In genomic region chr1:222167111-222167510, GRCh38 we compare ENCODE assay signal across 7 cellular contexts.
DNase-seq lines count a peak whose midpoint lies in the region; ATAC-seq, FAIRE-seq and TF ChIP-seq lines count a peak whose summit lies in the region.

No MANE protein-coding gene starts in this region.

- no peaks in the 10 kb centered on the region for H3K36me3 ChIP-seq in KMS-11 (ENCODE audit: insufficient read depth)
- no peaks in the 10 kb centered on the region for H3K36me3 ChIP-seq in thyroid gland

- no peaks in the 10 kb centered on the region for H3K79me2 ChIP-seq in KMS-11 (ENCODE audit: insufficient read depth, low read depth)

- ATAC-seq in GM18519 (IDR thresholded peaks at IDR 0.05; ENCODE audit: low FRiP score, unreplicated experiment) = no peak

- no peaks in the 10 kb centered on the region for H3K4me1 Mint-ChIP-seq in activated naive CD8-positive, alpha-beta T cell treated with anti-CD3 and anti-CD28 coated beads for 36 hours

- TF ChIP-seq POLR2A in thyroid gland (IDR thresholded peaks at IDR 0.05) = no peak

- H3K4me3 ChIP-seq in KMS-11 (IDR thresholded peaks at IDR 0.05; ENCODE audit: insufficient read depth, low read depth, low read length) = no peak overlapping the region
- no peak overlapping the region for H3K4me3 ChIP-seq in thyroid gland (replicated peaks in 1 of 3)

- H3K27me3 Mint-ChIP-seq in activated naive CD8-positive, alpha-beta T cell treated with anti-CD3 and anti-CD28 coated beads for 36 hours = no peaks in the 10 kb centered on the region

- H3K9me3 ChIP-seq in thyroid gland = no peaks in the 10 kb centered on the region

- H3K4me1 ChIP-seq in KMS-11 (ENCODE audit: low read depth, poor library complexity, severe bottlenecking) (no peaks in the 10 kb centered on the region), thyroid gland (peaks cover 4 to 9% of the 10 kb centered on the region in 2 donors)

- no peak overlapping the region for H2AFZ ChIP-seq in KMS-11 (ENCODE audit: low read depth)

- H3K4me3 Mint-ChIP-seq in activated naive CD8-positive, alpha-beta T cell treated with anti-CD3 and anti-CD28 coated beads for 36 hours = no peak overlapping the region

- H3K27ac ChIP-seq in KMS-11 (no peak overlapping the region), thyroid gland (no peak overlapping the region)

- intact Hi-C loops in thyroid gland (cut with DNase I) = no loop called here

- H4K20me1 ChIP-seq in KMS-11 (ENCODE audit: insufficient read depth) = no peaks in the 10 kb centered on the region

- no peak overlapping the region for H3K27ac Mint-ChIP-seq in activated naive CD8-positive, alpha-beta T cell treated with anti-CD3 and anti-CD28 coated beads for 36 hours

- H3K36me3 Mint-ChIP-seq in activated naive CD8-positive, alpha-beta T cell treated with anti-CD3 and anti-CD28 coated beads for 36 hours = peaks cover 5% of the 10 kb centered on the region

- WGBS in thyroid gland, 2 donors = 83 to 89% methylated on average over 3 of the region's 3 CpGs

- peak; percentile 86 for DNase-seq in EH (ENCODE audit: low read depth)
- DNase-seq in GM19239 (ENCODE audit: insufficient read length, low spot score) = no peak
- peak; percentile 6 for DNase-seq in activated naive CD8-positive, alpha-beta T cell treated with anti-CD3 and anti-CD28 coated beads for 36 hours
- DNase-seq in iPS-NIHi7 (ENCODE audit: extremely low spot score) = peak; percentile 69
- DNase-seq in thyroid gland = peak; percentile 29 to 45

- H3K27me3 ChIP-seq in KMS-11 (ENCODE audit: insufficient read depth, low read depth) = no peaks in the 10 kb centered on the region
- no peaks in the 10 kb centered on the region for H3K27me3 ChIP-seq in thyroid gland

- no peak overlapping the region for H3K9ac ChIP-seq in KMS-11

- peak; percentile 42 for FAIRE-seq in GM19239 (lab: Jason Lieb, UNC)

- H3K4me2 ChIP-seq in KMS-11 = no peak overlapping the region

- peak; percentile 77 for TF ChIP-seq CTCF in KMS-11 (conservative IDR thresholded peaks at IDR 0.05; ENCODE audit: low read depth, low read length)
- TF ChIP-seq CTCF in thyroid gland (IDR thresholded peaks at IDR 0.05) = peak in 4 of 6 experiments; percentile 18 to 54 (median 32)

- peaks cover 7% of the 10 kb centered on the region for H3K9me3 Mint-ChIP-seq in activated naive CD8-positive, alpha-beta T cell treated with anti-CD3 and anti-CD28 coated beads for 36 hours
